1 cellular context compared by ENCODE assay signal in genomic region chrX:71253253-71254091, GRCh38.
TF ChIP-seq lines count a peak whose summit lies in the region.

No MANE protein-coding gene starts in this region.

TF ChIP-seq in GM12878, 131 proteins besides CTCF, POLR2A, EP300 and RAD21:
- peak in 1 of 2 experiments; percentile 61; a peak in 1 of 3 replicates for TF ChIP-seq EGR1 (IDR thresholded peaks at IDR 0.05; ENCODE audit: borderline replicate concordance in 1 of 2, low read depth in 2 of 2, low read length in 2 of 2)
- TF ChIP-seq TCF7 (IDR thresholded peaks at IDR 0.05; ENCODE audit: borderline replicate concordance), result no peak
- 0 out of 2 replicates have a peak, but pooled peaks have one; percentile 13 for TF ChIP-seq BACH1 (IDR thresholded peaks at IDR 0.05; ENCODE audit: borderline replicate concordance)
- TF ChIP-seq SMAD1 (IDR thresholded peaks at IDR 0.05; ENCODE audit: low read depth, partially characterized antibody), result no peak
- TF ChIP-seq ZBTB4 (CRISPR knock-in tag; IDR thresholded peaks at IDR 0.05), result no peak
- no peak for TF ChIP-seq EED (IDR thresholded peaks at IDR 0.05; ENCODE audit: low read depth)
- TF ChIP-seq RUNX3 (IDR thresholded peaks at IDR 0.05; ENCODE audit: low read length), result 0 out of 2 replicates have a peak, but pooled peaks have one; percentile 29
- TF ChIP-seq EZH2 (IDR thresholded peaks at IDR 0.05; ENCODE audit: borderline replicate concordance, control insufficient read depth, low read depth, low read length), result no peak
- no peak for TF ChIP-seq CEBPB (IDR thresholded peaks at IDR 0.05; ENCODE audit: borderline replicate concordance in 1 of 2, low read depth in 2 of 2, low read length in 2 of 2)
- TF ChIP-seq NR2F1 (conservative IDR thresholded peaks at IDR 0.05), result 0 out of 2 replicates have a peak, but pooled peaks have one; percentile 28
- no peak for TF ChIP-seq ZNF217 (IDR thresholded peaks at IDR 0.05)
- no peak for TF ChIP-seq HCFC1 (IDR thresholded peaks at IDR 0.05; ENCODE audit: low read length)
- TF ChIP-seq SMARCA5 (IDR thresholded peaks at IDR 0.05), result no peak
- TF ChIP-seq HDAC2 (IDR thresholded peaks at IDR 0.05), result no peak
- TF ChIP-seq ZNF207 (IDR thresholded peaks at IDR 0.05; ENCODE audit: borderline replicate concordance), result no peak
